ENCODE assay signal across 13 cellular contexts in the genomic region with DNA sequence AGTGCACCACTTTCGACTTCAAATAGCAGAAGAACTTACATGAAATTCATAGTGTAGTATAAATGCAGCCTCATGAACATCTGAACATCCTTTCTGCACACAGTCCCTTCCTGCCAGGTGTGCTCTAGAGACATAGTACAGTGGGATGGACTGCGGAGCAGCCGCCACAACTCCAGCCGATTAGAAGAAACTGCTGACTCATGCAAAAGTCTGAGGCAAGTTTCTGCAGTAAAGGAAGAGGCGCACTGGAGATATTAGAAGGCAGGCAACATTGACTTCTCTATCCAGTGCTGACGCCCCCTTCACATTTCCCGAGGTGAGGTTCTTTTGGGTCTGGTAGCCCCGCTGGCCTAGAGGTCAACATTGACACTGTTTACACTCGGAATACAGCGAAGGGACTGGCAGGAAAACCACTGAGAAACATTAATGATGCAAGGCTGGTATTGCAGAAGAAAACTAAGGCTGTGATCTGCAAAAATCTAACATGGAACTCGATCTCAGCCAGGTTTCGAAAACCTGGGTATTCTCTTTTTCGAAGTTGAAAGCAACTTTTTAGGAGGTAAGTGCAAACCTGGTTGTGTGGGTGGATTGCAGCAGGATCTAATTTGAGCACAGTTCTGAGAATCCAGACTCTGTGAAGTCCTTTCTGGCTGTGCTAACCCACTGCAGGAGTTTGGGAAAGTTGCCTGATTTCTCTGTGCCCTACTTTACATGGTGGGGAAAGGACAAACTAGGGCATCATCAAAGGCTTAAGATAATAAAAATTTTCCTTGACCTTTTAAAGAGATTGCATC.
DNase-seq lines count a peak whose midpoint lies in the region; ATAC-seq, FAIRE-seq and TF ChIP-seq lines count a peak whose summit lies in the region.
"Had no signal": no experiment of that assay in that cellular context is flagged by ENCODE, and none has a peak within 500 bp of the region (broad histone marks: within the 10 kb centered on the region; RNA-seq: fewer than 3 reads in every experiment).

No MANE protein-coding gene starts in this region.

- H3K36me3 Mint-ChIP-seq in activated T-cell treated with anti-CD3 and anti-CD28 coated beads, Interleukin-2, amount 50 U/mL, for 4 hours (ENCODE audit: insufficient read depth), result no peaks in the 10 kb centered on the region
- no peaks in the 10 kb centered on the region for H3K36me3 Mint-ChIP-seq in T-helper 1 cell treated with Interleukin-12 subunit alpha and Interleukin-12 subunit beta and Interleukin-4 antibody, amounts not matched to agents 30 μg/mL and 1 μg/mL, for 36 hours (ENCODE audit: low read depth)
- no peaks in the 10 kb centered on the region for H3K36me3 Mint-ChIP-seq in endodermal cell (ENCODE audit: low read depth)

- H3K27ac ChIP-seq in endodermal cell (ENCODE audit: low read depth, low read length) (no peak overlapping the region), small intestine (ENCODE audit: low read depth in 1 of 2, low read length in 1 of 2) (no peak overlapping the region)
- H3K27ac ChIP-seq: SJCRH30 had no signal

- no peak for FAIRE-seq in small intestine (lab: Jason Lieb, UNC)
- FAIRE-seq: G401.6 had no signal

- H3K9ac ChIP-seq in endodermal cell (ENCODE audit: extremely low read depth, low read length, poor library complexity, severe bottlenecking), result no peak overlapping the region

- H3K4me3 ChIP-seq in endodermal cell (ENCODE audit: low read length) (no peak overlapping the region), small intestine (ENCODE audit: low read depth in 1 of 2, low read length in 2 of 2) (no peak overlapping the region)
- H3K4me3 ChIP-seq: SJCRH30 had no signal

- H3K4me1 ChIP-seq in endodermal cell (ENCODE audit: control insufficient read depth, insufficient read depth, low read length), result peaks cover 15% of the 10 kb centered on the region
- no peaks in the 10 kb centered on the region for H3K4me1 ChIP-seq in small intestine (ENCODE audit: control insufficient read depth in 2 of 2, insufficient read depth in 1 of 2, low read depth in 1 of 2, low read length in 1 of 2)
- H3K4me1 ChIP-seq: SJCRH30 had no signal

- H3K27me3 Mint-ChIP-seq in activated T-cell treated with anti-CD3 and anti-CD28 coated beads, Interleukin-2, amount 50 U/mL, for 4 hours (ENCODE audit: low read depth), result no peaks in the 10 kb centered on the region
- H3K27me3 Mint-ChIP-seq in T-helper 1 cell treated with Interleukin-12 subunit alpha and Interleukin-12 subunit beta and Interleukin-4 antibody, amounts not matched to agents 30 μg/mL and 1 μg/mL, for 36 hours (ENCODE audit: low read depth), result no peaks in the 10 kb centered on the region
- peaks cover 2% of the 10 kb centered on the region for H3K27me3 Mint-ChIP-seq in endodermal cell (ENCODE audit: insufficient read depth)

- peak overlapping the region; percentile 39 for H3K4me3 Mint-ChIP-seq in activated T-cell treated with anti-CD3 and anti-CD28 coated beads, Interleukin-2, amount 50 U/mL, for 4 hours
- H3K4me3 Mint-ChIP-seq in T-helper 1 cell treated with Interleukin-12 subunit alpha and Interleukin-12 subunit beta and Interleukin-4 antibody, amounts not matched to agents 30 μg/mL and 1 μg/mL, for 36 hours, result peak overlapping the region; percentile 56
- H3K4me3 Mint-ChIP-seq in endodermal cell, result no peak overlapping the region

- DNase-seq in activated T-cell treated with anti-CD3 and anti-CD28 coated beads, Interleukin-2, amount 50 U/mL, for 4 hours, result no peak
- no peak for DNase-seq in activated T-cell treated with anti-CD3 and anti-CD28 coated beads for 4 hours
- DNase-seq in endodermal cell, result peak; percentile 32
- DNase-seq in small intestine, result peak; percentile 58
- DNase-seq in NCI-H226, result no peak
- DNase-seq: activated CD8-positive, alpha-beta memory T cell treated with anti-CD3 and anti-CD28 coated beads for 24 hours; NCI-H1105 treated with DMSO at 0.1 percent for 48 hours; NCI-H526 treated with DMSO at 0.1 percent for 48 hours; SJCRH30 had no signal

- WGBS in endodermal cell (ENCODE audit: insufficient coverage in 1 of 2, insufficient read length in 1 of 2), 2 experiments, result 93 to 100% methylated on average over 12 to 13 of the region's 13 CpGs
- 14 to 59% (median 37%) methylated on average over 13 of the region's 13 CpGs for WGBS in small intestine, 3 donors

- peak overlapping the region; percentile 76 for H3K27ac Mint-ChIP-seq in T-helper 1 cell treated with Interleukin-12 subunit alpha and Interleukin-12 subunit beta and Interleukin-4 antibody, amounts not matched to agents 30 μg/mL and 1 μg/mL, for 36 hours
- H3K27ac Mint-ChIP-seq in endodermal cell, result peak overlapping the region; percentile 50

- no peaks in the 10 kb centered on the region for H3K9me3 ChIP-seq in endodermal cell (ENCODE audit: control insufficient read depth, low read length)
- H3K9me3 ChIP-seq in small intestine (ENCODE audit: control insufficient read depth, low read depth), result no peaks in the 10 kb centered on the region
- H3K9me3 ChIP-seq: SJCRH30 had no signal

- H3K36me3 ChIP-seq in endodermal cell (ENCODE audit: control insufficient read depth, insufficient read depth, low read length) (no peaks in the 10 kb centered on the region), small intestine (ENCODE audit: control insufficient read depth in 2 of 2, insufficient read depth in 2 of 2, low read length in 2 of 2) (no peaks in the 10 kb centered on the region)
- H3K36me3 ChIP-seq: SJCRH30 had no signal

- H3K4me1 Mint-ChIP-seq in activated T-cell treated with anti-CD3 and anti-CD28 coated beads, Interleukin-2, amount 50 U/mL, for 4 hours (ENCODE audit: low read depth), result peaks cover 21% of the 10 kb centered on the region
- peaks cover 45% of the 10 kb centered on the region for H3K4me1 Mint-ChIP-seq in T-helper 1 cell treated with Interleukin-12 subunit alpha and Interleukin-12 subunit beta and Interleukin-4 antibody, amounts not matched to agents 30 μg/mL and 1 μg/mL, for 36 hours (ENCODE audit: low read depth)
- H3K4me1 Mint-ChIP-seq in endodermal cell, result peaks cover 37% of the 10 kb centered on the region

- H3K27me3 ChIP-seq in endodermal cell (ENCODE audit: control insufficient read depth, insufficient read depth, low read length, poor library complexity, severe bottlenecking), result no peaks in the 10 kb centered on the region
- H3K27me3 ChIP-seq in small intestine (ENCODE audit: control insufficient read depth in 2 of 2, insufficient read depth in 2 of 2, low read length in 2 of 2), result no peaks in the 10 kb centered on the region
- H3K27me3 ChIP-seq: SJCRH30 had no signal

- peak; percentile 47 to 60 for ATAC-seq in activated T-cell treated with anti-CD3 and anti-CD28 coated beads, Interleukin-2, amount 50 U/mL, for 4 hours
- ATAC-seq in GM18498 (IDR thresholded peaks at IDR 0.05; ENCODE audit: unreplicated experiment) (no peak), HG02840 (IDR thresholded peaks at IDR 0.05; ENCODE audit: low FRiP score, unreplicated experiment) (no peak)

- no peaks in the 10 kb centered on the region for H3K9me3 Mint-ChIP-seq in activated T-cell treated with anti-CD3 and anti-CD28 coated beads, Interleukin-2, amount 50 U/mL, for 4 hours
- no peaks in the 10 kb centered on the region for H3K9me3 Mint-ChIP-seq in T-helper 1 cell treated with Interleukin-12 subunit alpha and Interleukin-12 subunit beta and Interleukin-4 antibody, amounts not matched to agents 30 μg/mL and 1 μg/mL, for 36 hours
- H3K9me3 Mint-ChIP-seq in endodermal cell, result peaks cover 1% of the 10 kb centered on the region

- no peak for TF ChIP-seq CTCF in endodermal cell (conservative IDR thresholded peaks at IDR 0.05)

Comparison
In these comparisons a context has a peak if more than half of its experiments do, and no peak if none do; other contexts are left out.
1. ATAC-seq: peak in activated T-cell treated with anti-CD3 and anti-CD28 coated beads, Interleukin-2, amount 50 U/mL, for 4 hours (2 of 2); none in GM18498 (single experiment) and HG02840 (single experiment).
2. DNase-seq: peak in endodermal cell (single experiment) and small intestine (single experiment); none in activated T-cell treated with anti-CD3 and anti-CD28 coated beads, Interleukin-2, amount 50 U/mL, for 4 hours (single experiment), activated T-cell treated with anti-CD3 and anti-CD28 coated beads for 4 hours (single experiment) and NCI-H226 (single experiment).